Comparison of ENCODE assay signal across 31 cellular contexts in genomic region chr10:52098130-52098529, GRCh38.
"Had no signal": no experiment of that assay in that cellular context is flagged by ENCODE, and none has a peak within 500 bp of the region (broad histone marks: within the 10 kb centered on the region; RNA-seq: fewer than 3 reads in every experiment).

No MANE protein-coding gene starts in this region.

- H3K4me3 Mint-ChIP-seq: activated B cell treated with CpG ODN at 0.5 μM for 24 hours; activated CD4-positive, alpha-beta memory T cell treated with anti-CD3 and anti-CD28 coated beads for 36 hours; activated CD4-positive, alpha-beta T cell treated with anti-CD3 and anti-CD28 coated beads, Interleukin-2, amount 10 ng/mL, durations not matched to agents 24 days and 14 days; activated CD8-positive, alpha-beta T cell treated with anti-CD3 and anti-CD28 coated beads for 36 hours; activated naive CD4-positive, alpha-beta T cell treated with anti-CD3 and anti-CD28 coated beads for 36 hours; activated naive CD8-positive, alpha-beta T cell treated with anti-CD3 and anti-CD28 coated beads for 36 hours; activated T-cell treated with anti-CD3 and anti-CD28 coated beads, Interleukin-2, amount 50 U/mL, for 4 hours; activated T-cell treated with anti-CD3 and anti-CD28 coated beads, Interleukin-2, amount 50 U/mL, for 72 hours; activated T-helper 1 cell treated with anti-CD3 and anti-CD28 coated beads, Interleukin-12 subunit alpha, Interleukin-12 subunit beta, Interleukin-2, Interleukin-4 antibody, amounts not matched to agents 30 ng/mL and 10 ng/mL and 1 ng/mL, durations not matched to agents 14 hours and 24 hours and 36 hours; activated T-helper 17 cell treated with anti-CD3 and anti-CD28 coated beads, Interleukin-2, amount 50 U/mL, for 72 hours; T-helper 2 cell treated with Interferon-gamma antibody and Interleukin-4, amounts not matched to agents 5 μg/mL and 100 μg/mL, for 36 hours had no signal

- ATAC-seq: activated CD8-positive, alpha-beta T cell treated with anti-CD3 and anti-CD28 coated beads for 36 hours; activated naive CD4-positive, alpha-beta T cell treated with anti-CD3 and anti-CD28 coated beads, Interleukin-2, amount 50 U/mL, for 72 hours; activated T-cell treated with anti-CD3 and anti-CD28 coated beads, Interleukin-2, amount 50 U/mL, for 4 hours; activated T-cell treated with anti-CD3 and anti-CD28 coated beads, Interleukin-2, amount 50 U/mL, for 72 hours; activated T-helper 17 cell treated with anti-CD3 and anti-CD28 coated beads, Interleukin-2, amount 50 U/mL, for 72 hours; body of pancreas had no signal

- H3K27ac Mint-ChIP-seq: activated B cell treated with CpG ODN at 0.5 μM for 24 hours; activated CD4-positive, alpha-beta memory T cell treated with anti-CD3 and anti-CD28 coated beads for 36 hours; activated CD4-positive, alpha-beta T cell treated with anti-CD3 and anti-CD28 coated beads, Interleukin-2, amount 10 ng/mL, durations not matched to agents 24 days and 14 days; activated CD8-positive, alpha-beta T cell treated with anti-CD3 and anti-CD28 coated beads for 36 hours; activated naive CD4-positive, alpha-beta T cell treated with anti-CD3 and anti-CD28 coated beads for 36 hours; activated naive CD4-positive, alpha-beta T cell treated with anti-CD3 and anti-CD28 coated beads, Interleukin-2, amount 50 U/mL, for 72 hours; activated naive CD8-positive, alpha-beta T cell treated with anti-CD3 and anti-CD28 coated beads for 36 hours; activated T-cell treated with anti-CD3 and anti-CD28 coated beads, Interleukin-2, amount 50 U/mL, for 72 hours; activated T-helper 1 cell treated with anti-CD3 and anti-CD28 coated beads, Interleukin-12 subunit alpha, Interleukin-12 subunit beta, Interleukin-2, Interleukin-4 antibody, amounts not matched to agents 30 ng/mL and 10 ng/mL and 1 ng/mL, durations not matched to agents 14 hours and 24 hours and 36 hours; activated T-helper 17 cell treated with anti-CD3 and anti-CD28 coated beads, Interleukin-2, amount 50 U/mL, for 72 hours; T-helper 2 cell treated with Interferon-gamma antibody and Interleukin-4, amounts not matched to agents 5 μg/mL and 100 μg/mL, for 36 hours had no signal

- DNase-seq: activated B cell treated with CpG ODN at 0.5 μM for 24 hours; activated CD4-positive, alpha-beta memory T cell treated with anti-CD3 and anti-CD28 coated beads for 36 hours; activated CD4-positive, alpha-beta T cell treated with anti-CD3 and anti-CD28 coated beads for 4 hours; activated CD4-positive, alpha-beta T cell treated with anti-CD3 and anti-CD28 coated beads, Interleukin-2, amount 10 ng/mL, durations not matched to agents 24 days and 14 days; activated CD4-positive, alpha-beta T cell treated with anti-CD3 and anti-CD28 coated beads, Interleukin-2, amount 50 U/mL, for 1 hour; activated CD4-positive, alpha-beta T cell treated with anti-CD3 and anti-CD28 coated beads, Interleukin-2, amount 50 U/mL, for 4 hours; activated CD4-positive, CD25-positive, alpha-beta regulatory T cell treated with anti-CD3 and anti-CD28 coated beads, Interleukin-2, amount 50 U/mL, for 72 hours; activated CD8-positive, alpha-beta memory T cell treated with anti-CD3 and anti-CD28 coated beads, Interleukin-2, amount 50 U/mL, for 4 hours; activated CD8-positive, alpha-beta T cell treated with anti-CD3 and anti-CD28 coated beads for 36 hours; activated effector memory CD4-positive, alpha-beta T cell treated with anti-CD3 and anti-CD28 coated beads, Interleukin-2, amount 50 U/mL, for 16 hours; activated gamma-delta T cell treated with Interleukin-2 at 50 U/mL for 16 hours; activated naive CD4-positive, alpha-beta T cell; activated naive CD4-positive, alpha-beta T cell treated with anti-CD3 and anti-CD28 coated beads for 36 hours; activated naive CD4-positive, alpha-beta T cell treated with anti-CD3 and anti-CD28 coated beads, Interleukin-2, amount 50 U/mL, for 16 hours; activated naive CD8-positive, alpha-beta T cell treated with anti-CD3 and anti-CD28 coated beads for 36 hours; activated T-cell treated with anti-CD3 and anti-CD28 coated beads for 4 hours; activated T-cell treated with anti-CD3 and anti-CD28 coated beads, Interleukin-2, amount 50 U/mL, for 1 hour; activated T-cell treated with anti-CD3 and anti-CD28 coated beads, Interleukin-2, amount 50 U/mL, for 4 hours; activated T-cell treated with anti-CD3 and anti-CD28 coated beads, Interleukin-2, amount 50 U/mL, for 72 hours; adrenal gland; amniotic stem cell; aorta; body of pancreas; brain microvascular endothelial cell; central memory CD4-positive, alpha-beta T cell; T-helper 2 cell; T-helper 9 cell had no signal

- H3K9me3 Mint-ChIP-seq: activated B cell treated with CpG ODN at 0.5 μM for 24 hours; activated CD4-positive, alpha-beta memory T cell treated with anti-CD3 and anti-CD28 coated beads for 36 hours; activated CD4-positive, alpha-beta T cell treated with anti-CD3 and anti-CD28 coated beads, Interleukin-2, amount 10 ng/mL, durations not matched to agents 24 days and 14 days; activated CD8-positive, alpha-beta T cell treated with anti-CD3 and anti-CD28 coated beads for 36 hours; activated naive CD8-positive, alpha-beta T cell treated with anti-CD3 and anti-CD28 coated beads for 36 hours; activated T-cell treated with anti-CD3 and anti-CD28 coated beads, Interleukin-2, amount 50 U/mL, for 4 hours; activated T-helper 1 cell treated with anti-CD3 and anti-CD28 coated beads, Interleukin-12 subunit alpha, Interleukin-12 subunit beta, Interleukin-2, Interleukin-4 antibody, amounts not matched to agents 30 ng/mL and 10 ng/mL and 1 ng/mL, durations not matched to agents 14 hours and 24 hours and 36 hours; activated T-helper 17 cell treated with anti-CD3 and anti-CD28 coated beads, Interleukin-2, amount 50 U/mL, for 72 hours; T-helper 2 cell treated with Interferon-gamma antibody and Interleukin-4, amounts not matched to agents 5 μg/mL and 100 μg/mL, for 36 hours had no signal

- H3K4me1 Mint-ChIP-seq: activated B cell treated with CpG ODN at 0.5 μM for 24 hours; activated CD4-positive, alpha-beta T cell treated with anti-CD3 and anti-CD28 coated beads, Interleukin-2, amount 10 ng/mL, durations not matched to agents 24 days and 14 days; activated naive CD8-positive, alpha-beta T cell treated with anti-CD3 and anti-CD28 coated beads for 36 hours; activated T-helper 17 cell treated with anti-CD3 and anti-CD28 coated beads, Interleukin-2, amount 50 U/mL, for 72 hours had no signal

- H3K27me3 Mint-ChIP-seq: activated B cell treated with CpG ODN at 0.5 μM for 24 hours; activated CD4-positive, alpha-beta memory T cell treated with anti-CD3 and anti-CD28 coated beads for 36 hours; activated CD4-positive, alpha-beta T cell treated with anti-CD3 and anti-CD28 coated beads, Interleukin-2, amount 10 ng/mL, durations not matched to agents 24 days and 14 days; activated CD8-positive, alpha-beta T cell treated with anti-CD3 and anti-CD28 coated beads for 36 hours; activated naive CD8-positive, alpha-beta T cell treated with anti-CD3 and anti-CD28 coated beads for 36 hours; activated T-helper 17 cell treated with anti-CD3 and anti-CD28 coated beads, Interleukin-2, amount 50 U/mL, for 72 hours had no signal

- H3K36me3 Mint-ChIP-seq: activated CD4-positive, alpha-beta memory T cell treated with anti-CD3 and anti-CD28 coated beads for 36 hours; activated naive CD4-positive, alpha-beta T cell treated with anti-CD3 and anti-CD28 coated beads, Interleukin-2, amount 50 U/mL, for 72 hours; activated naive CD8-positive, alpha-beta T cell treated with anti-CD3 and anti-CD28 coated beads for 36 hours had no signal
